In genomic region chr19:3785464-3785937, GRCh38 we compare ENCODE assay signal across 10 cellular contexts. TPM values are rescaled to one million over a fixed set of nuclear protein-coding genes. Genes with fewer than 3 reads are reported as not detected.
DNase-seq lines count a peak whose midpoint lies in the region; ATAC-seq and TF ChIP-seq lines count a peak whose summit lies in the region.
"Had no signal": no experiment of that assay in that cellular context is flagged by ENCODE, and none has a peak within 500 bp of the region (broad histone marks: within the 10 kb centered on the region; RNA-seq: fewer than 3 reads in every experiment).

No MANE protein-coding gene starts in this region.

- DNase-seq in H7 (peak; percentile 79), activated B cell treated with CpG ODN at 0.5 μM for 24 hours (no peak), glutamatergic neuron (no peak), substantia nigra (lab: John Stamatoyannopoulos, UW) (no peak), NCI-H2196 (lab: John Stamatoyannopoulos, UW; ENCODE audit: unreplicated experiment) (no peak), thyroid gland (no peak)
- peak; percentile 38 for DNase-seq in stimulated activated CD4-positive, alpha-beta T cell treated with anti-CD3 and anti-CD28 coated beads, Interleukin-12 subunit alpha, Interleukin-12 subunit beta, amount 100 ng/mL, for 4 hours
- DNase-seq: dermis blood vessel endothelial cell had no signal

- H3K36me3 ChIP-seq in H7 (replicated peaks; ENCODE audit: control insufficient read depth, insufficient read depth, low read length), result no peaks in the 10 kb centered on the region; the same call in 1 of the 2 replicates
- H3K36me3 ChIP-seq in thyroid gland, result no peaks in the 10 kb centered on the region

- peaks cover 10% of the 10 kb centered on the region for H3K36me3 Mint-ChIP-seq in activated B cell treated with CpG ODN at 0.5 μM for 24 hours (ENCODE audit: low read depth)
- H3K36me3 Mint-ChIP-seq in glutamatergic neuron (ENCODE audit: unreplicated experiment), result peaks cover 15% of the 10 kb centered on the region

- intact Hi-C loops in activated B cell treated with CpG ODN at 0.5 μM for 24 hours (cut with micrococcal nuclease), result no loop called here
- intact Hi-C loops in thyroid gland (cut with DNase I), result no loop called here

- WGBS in thyroid gland, 2 donors, result 0 to 2% methylated on average over 8 to 21 of the region's 47 CpGs

- H3K9me3 Mint-ChIP-seq in activated B cell treated with CpG ODN at 0.5 μM for 24 hours, result peaks cover 13% of the 10 kb centered on the region
- peaks cover 12% of the 10 kb centered on the region for H3K9me3 Mint-ChIP-seq in glutamatergic neuron (ENCODE audit: unreplicated experiment)

- TF ChIP-seq CTCF in activated B cell treated with CpG ODN at 0.5 μM for 24 hours (IDR thresholded peaks at IDR 0.05), result no peak
- TF ChIP-seq CTCF in glutamatergic neuron (IDR thresholded peaks at IDR 0.05; ENCODE audit: partially characterized antibody, unreplicated experiment), result no peak
- no peak for TF ChIP-seq CTCF in thyroid gland (IDR thresholded peaks at IDR 0.05)

- ATAC-seq in activated B cell treated with CpG ODN at 0.5 μM for 24 hours (ENCODE audit: low read depth), result peak; percentile 27
- no peak for ATAC-seq in HG03108 (IDR thresholded peaks at IDR 0.05; ENCODE audit: unreplicated experiment)

- peaks cover 5% of the 10 kb centered on the region for H3K27me3 Mint-ChIP-seq in activated B cell treated with CpG ODN at 0.5 μM for 24 hours
- H3K27me3 Mint-ChIP-seq in glutamatergic neuron (ENCODE audit: unreplicated experiment), result peaks cover 22% of the 10 kb centered on the region

- POLR2A ChIA-PET in activated B cell treated with CpG ODN at 0.5 μM for 24 hours (lab: Charles Lee), result no interaction called here

- H3K27me3 ChIP-seq in H7 (ENCODE audit: control insufficient read depth, insufficient read depth, low read length), result peaks cover 17% of the 10 kb centered on the region
- H3K27me3 ChIP-seq in thyroid gland, result no peaks in the 10 kb centered on the region

- no peak for TF ChIP-seq POLR2A in thyroid gland (IDR thresholded peaks at IDR 0.05)

- CTCF ChIA-PET in activated B cell treated with CpG ODN at 0.5 μM for 24 hours (lab: Charles Lee), result no interaction called here

- H3K27ac ChIP-seq in substantia nigra (ENCODE audit: low read depth, low read length, poor library complexity, severe bottlenecking) (no peak overlapping the region), thyroid gland (no peak overlapping the region)

- H3K4me3 ChIP-seq in H7 (ENCODE audit: insufficient read depth, low read depth, low read length) (peak overlapping the region; percentile 81), thyroid gland (replicated peaks in 1 of 3) (peak overlapping the region in 1 of 3 donors; percentile 14)

- H3K27ac Mint-ChIP-seq in activated B cell treated with CpG ODN at 0.5 μM for 24 hours (no peak overlapping the region), glutamatergic neuron (ENCODE audit: unreplicated experiment) (no peak overlapping the region)

- H3K4me1 ChIP-seq in thyroid gland, result peaks cover 0 to 6% of the 10 kb centered on the region in 2 donors

- no peaks in the 10 kb centered on the region for H3K9me3 ChIP-seq in thyroid gland

- H3K4me1 Mint-ChIP-seq in activated B cell treated with CpG ODN at 0.5 μM for 24 hours (peaks cover 21% of the 10 kb centered on the region), glutamatergic neuron (ENCODE audit: low read depth, unreplicated experiment) (no peaks in the 10 kb centered on the region)

- H3K4me3 Mint-ChIP-seq in activated B cell treated with CpG ODN at 0.5 μM for 24 hours, result peak overlapping the region; percentile 75
- H3K4me3 Mint-ChIP-seq in glutamatergic neuron (ENCODE audit: unreplicated experiment), result peak overlapping the region; percentile 55

RNA-seq across cellular contexts. Expression of gene MATK, which starts 0.7 kb away (rescaled TPM):
- total RNA-seq in H7 (2014; rRNA removed; shearing (Covaris generic)), result 19.1 and 22.8 TPM in 2 replicates
- total RNA-seq in activated B cell treated with CpG ODN at 0.5 μM for 24 hours (4.0 and 4.8 TPM in 2 replicates), glutamatergic neuron (ENCODE audit: unreplicated experiment) (not detected), thyroid gland (10 to 100 TPM in 1 of 4 donors, 1 to 10 TPM in 2, under 1 TPM in 1; 0.93 to 14.7 (median 2.7) TPM)
- total RNA-seq: NCI-H460 had no signal

RNA-seq across cellular contexts. Expression of gene RAX2, which starts 13.5 kb away (rescaled TPM):
- not detected in 2 replicates for total RNA-seq in H7 (2014; rRNA removed; shearing (Covaris generic))
- total RNA-seq in activated B cell treated with CpG ODN at 0.5 μM for 24 hours (not detected in 2 replicates), glutamatergic neuron (ENCODE audit: unreplicated experiment) (not detected), thyroid gland (not detected)
- total RNA-seq: dermis blood vessel endothelial cell, NCI-H460 had no signal

RNA-seq across cellular contexts. Expression of gene MRPL54, which starts 23.0 kb away (rescaled TPM):
- 56.3 and 62.1 TPM in 2 replicates for total RNA-seq in H7 (2014; rRNA removed; shearing (Covaris generic))
- total RNA-seq in activated B cell treated with CpG ODN at 0.5 μM for 24 hours (81.2 and 90.0 TPM in 2 replicates), glutamatergic neuron (ENCODE audit: unreplicated experiment) (33.0 TPM), thyroid gland (100 to 1,000 TPM in 2 of 4 donors, 10 to 100 TPM in 2; 84.0 to 131 (median 102) TPM)

RNA-seq across cellular contexts. Expression of gene APBA3, which starts 24.0 kb away (rescaled TPM):
- total RNA-seq in H7 (2014; rRNA removed; shearing (Covaris generic)), result 36.8 and 37.3 TPM in 2 replicates
- total RNA-seq in activated B cell treated with CpG ODN at 0.5 μM for 24 hours (42.6 and 51.2 TPM in 2 replicates), glutamatergic neuron (ENCODE audit: unreplicated experiment) (23.3 TPM), thyroid gland (10 to 100 TPM; 33.6 to 42.9 (median 38.1) TPM)

Comparison
In these comparisons a context has a peak if more than half of its experiments do, and no peak if none do; other contexts are left out.
1. DNase-seq: peak in H7 (single experiment) and stimulated activated CD4-positive, alpha-beta T cell treated with anti-CD3 and anti-CD28 coated beads, Interleukin-12 subunit alpha, Interleukin-12 subunit beta, amount 100 ng/mL, for 4 hours (single experiment); none in activated B cell treated with CpG ODN at 0.5 μM for 24 hours (single experiment), glutamatergic neuron (single experiment), substantia nigra (0 of 49), NCI-H2196 (single experiment) and thyroid gland (0 of 2).